In genomic region chr1:24944318-24944717, GRCh38 we compare ENCODE assay signal across 29 cellular contexts. TPM values are rescaled to one million over a fixed set of nuclear protein-coding genes. Genes with fewer than 3 reads are reported as not detected.
DNase-seq lines count a peak whose midpoint lies in the region; ATAC-seq and TF ChIP-seq lines count a peak whose summit lies in the region.
"Had no signal": no experiment of that assay in that cellular context is flagged by ENCODE, and none has a peak within 500 bp of the region (broad histone marks: within the 10 kb centered on the region; RNA-seq: fewer than 3 reads in every experiment).

No MANE protein-coding gene starts in this region.

- DNase-seq in activated T-cell treated with anti-CD3 and anti-CD28 coated beads, Interleukin-2, amount 50 U/mL, for 24 hours, result no peak
- DNase-seq in activated T-cell treated with anti-CD3 and anti-CD28 coated beads, Interleukin-2, amount 50 U/mL, for 4 hours, result no peak
- DNase-seq in CD8-positive, alpha-beta memory T cell, result no peak
- DNase-seq in activated naive CD8-positive, alpha-beta T cell treated with anti-CD3 and anti-CD28 coated beads, Interleukin-2, amount 50 U/mL, for 24 hours, result no peak
- DNase-seq in neuronal stem cell (ENCODE audit: low spot score), result no peak
- no peak for DNase-seq in NCI-H1930 (lab: John Stamatoyannopoulos, UW)
- DNase-seq in omental fat pad (ENCODE audit: low spot score), result no peak
- no peak for DNase-seq in NOMO-1 treated with DMSO at 0.1 percent for 48 hours (lab: John Stamatoyannopoulos, UW; ENCODE audit: unreplicated experiment)
- DNase-seq: activated CD4-positive, alpha-beta T cell treated with anti-CD3 and anti-CD28 coated beads for 1 hour; activated naive CD4-positive, alpha-beta T cell treated with anti-CD3 and anti-CD28 coated beads for 36 hours; aorta; DMS153; effector CD8-positive, alpha-beta T cell; immature natural killer cell; KG1; left colon; mucosa of descending colon; NCI-H1105 treated with DMSO at 0.1 percent for 48 hours; NCI-H2029; NCI-H510A treated with DMSO at 0.1 percent for 48 hours; spleen; stimulated activated CD4-positive, alpha-beta T cell treated with anti-CD3 and anti-CD28 coated beads, Interleukin-2, amount 100 ng/mL, for 24 hours; T-helper 17 cell; transverse colon had no signal

- H3K27ac ChIP-seq in CD8-positive, alpha-beta memory T cell (ENCODE audit: low read depth, low read length), result no peak overlapping the region
- H3K27ac ChIP-seq in neuronal stem cell (replicated peaks; ENCODE audit: low read length), result no peak overlapping the region
- H3K27ac ChIP-seq: neural progenitor cell, right atrium auricular region, spleen, transverse colon had no signal

- H3K79me1 ChIP-seq in neuronal stem cell (ENCODE audit: low read depth, low read length), result no peaks in the 10 kb centered on the region

- H3K4me1 ChIP-seq in CD8-positive, alpha-beta memory T cell (ENCODE audit: insufficient read depth, low read length), result no peaks in the 10 kb centered on the region
- H3K4me1 ChIP-seq in neuronal stem cell (ENCODE audit: control insufficient read depth in 2 of 2, insufficient read depth in 1 of 2, low read depth in 1 of 2, low read length in 2 of 2), result peaks cover 0 to 4% of the 10 kb centered on the region in 2 donors
- H3K4me1 ChIP-seq: neural progenitor cell, right atrium auricular region, transverse colon had no signal

- TF ChIP-seq CTCF in omental fat pad (IDR thresholded peaks at IDR 0.05), result no peak

- no peak overlapping the region for H3K4ac ChIP-seq in neuronal stem cell (ENCODE audit: low read length)

- H3K4me3 ChIP-seq in CD8-positive, alpha-beta memory T cell (ENCODE audit: low read length), result no peak overlapping the region
- no peak overlapping the region for H3K4me3 ChIP-seq in neuronal stem cell (ENCODE audit: low read length in 2 of 2)
- H3K4me3 ChIP-seq: mucosa of descending colon, neural progenitor cell, right atrium auricular region, spleen, transverse colon had no signal

- no peak overlapping the region for H3K23ac ChIP-seq in neuronal stem cell (ENCODE audit: low read depth, low read length, poor library complexity)

- no peak overlapping the region for H3K4me3 Mint-ChIP-seq in activated T-cell treated with anti-CD3 and anti-CD28 coated beads, Interleukin-2, amount 50 U/mL, for 24 hours
- no peak overlapping the region for H3K4me3 Mint-ChIP-seq in activated T-cell treated with anti-CD3 and anti-CD28 coated beads, Interleukin-2, amount 50 U/mL, for 4 hours
- H3K4me3 Mint-ChIP-seq in CD8-positive, alpha-beta memory T cell, result no peak overlapping the region
- H3K4me3 Mint-ChIP-seq in activated naive CD8-positive, alpha-beta T cell treated with anti-CD3 and anti-CD28 coated beads, Interleukin-2, amount 50 U/mL, for 24 hours, result no peak overlapping the region
- H3K4me3 Mint-ChIP-seq: activated naive CD4-positive, alpha-beta T cell treated with anti-CD3 and anti-CD28 coated beads for 36 hours; immature natural killer cell; neural progenitor cell; T-helper 17 cell had no signal

- H3K9ac ChIP-seq in neuronal stem cell (ENCODE audit: low read depth, low read length, poor library complexity), result peak overlapping the region; percentile 24
- H3K9ac ChIP-seq: neural progenitor cell had no signal

- no peaks in the 10 kb centered on the region for H3K36me3 ChIP-seq in CD8-positive, alpha-beta memory T cell (ENCODE audit: insufficient read depth, low read length)
- H3K36me3 ChIP-seq in neuronal stem cell (replicated peaks in 1 of 2; ENCODE audit: control insufficient read depth in 2 of 2, insufficient read depth in 2 of 2, low read length in 2 of 2), result no peaks in the 10 kb centered on the region
- H3K36me3 ChIP-seq: neural progenitor cell, right atrium auricular region, spleen, transverse colon had no signal

- no peaks in the 10 kb centered on the region for H3K9me3 Mint-ChIP-seq in activated T-cell treated with anti-CD3 and anti-CD28 coated beads, Interleukin-2, amount 50 U/mL, for 24 hours
- H3K9me3 Mint-ChIP-seq in activated T-cell treated with anti-CD3 and anti-CD28 coated beads, Interleukin-2, amount 50 U/mL, for 4 hours, result no peaks in the 10 kb centered on the region
- H3K9me3 Mint-ChIP-seq in CD8-positive, alpha-beta memory T cell, result no peaks in the 10 kb centered on the region
- no peaks in the 10 kb centered on the region for H3K9me3 Mint-ChIP-seq in activated naive CD8-positive, alpha-beta T cell treated with anti-CD3 and anti-CD28 coated beads, Interleukin-2, amount 50 U/mL, for 24 hours
- H3K9me3 Mint-ChIP-seq: activated naive CD4-positive, alpha-beta T cell treated with anti-CD3 and anti-CD28 coated beads for 36 hours; immature natural killer cell; neural progenitor cell had no signal

- no peaks in the 10 kb centered on the region for H3K9me3 ChIP-seq in CD8-positive, alpha-beta memory T cell (ENCODE audit: low read length)
- H3K9me3 ChIP-seq in neuronal stem cell (replicated peaks in 1 of 2; ENCODE audit: control insufficient read depth in 2 of 2, insufficient read depth in 1 of 2, low read depth in 1 of 2, low read length in 2 of 2), result no peaks in the 10 kb centered on the region
- H3K9me3 ChIP-seq: mucosa of descending colon, right atrium auricular region, spleen, transverse colon had no signal

- H2BK120ac ChIP-seq in neuronal stem cell (ENCODE audit: low read depth, low read length), result no peak overlapping the region

- CTCF ChIA-PET in CD8-positive, alpha-beta memory T cell (lab: Charles Lee), result interaction anchor here (1.4 to 1.6 kb wide), 2 partner anchors 14 to 93 kb away, joined by 3 to 4 read pairs; no protein-coding TSS in a partner anchor

- no CpG with 5 or more reads among the region's 3 CpGs for WGBS in neuronal stem cell (ENCODE audit: extremely low coverage in 2 of 2, insufficient read length in 2 of 2, insufficient replicate concordance in 1 of 2), 2 donors

- H3K36me3 Mint-ChIP-seq in activated T-cell treated with anti-CD3 and anti-CD28 coated beads, Interleukin-2, amount 50 U/mL, for 24 hours (ENCODE audit: low read depth), result peaks cover 94% of the 10 kb centered on the region
- no peaks in the 10 kb centered on the region for H3K36me3 Mint-ChIP-seq in activated T-cell treated with anti-CD3 and anti-CD28 coated beads, Interleukin-2, amount 50 U/mL, for 4 hours (ENCODE audit: insufficient read depth)
- peaks cover 0 to 27% (median 1%) of the 10 kb centered on the region in 3 donors for H3K36me3 Mint-ChIP-seq in CD8-positive, alpha-beta memory T cell
- H3K36me3 Mint-ChIP-seq in activated naive CD8-positive, alpha-beta T cell treated with anti-CD3 and anti-CD28 coated beads, Interleukin-2, amount 50 U/mL, for 24 hours (ENCODE audit: low read depth), result peaks cover 67% of the 10 kb centered on the region
- H3K36me3 Mint-ChIP-seq: neural progenitor cell had no signal

- H4K91ac ChIP-seq in neuronal stem cell (ENCODE audit: low read depth, low read length, poor library complexity), result no peak overlapping the region

- H2BK12ac ChIP-seq in neuronal stem cell (ENCODE audit: low read length), result no peak overlapping the region

- no peak overlapping the region for H2BK5ac ChIP-seq in neuronal stem cell (ENCODE audit: low read length)

- no peak overlapping the region for H4K8ac ChIP-seq in neuronal stem cell (ENCODE audit: low read depth, low read length)

- no peak overlapping the region for H3K14ac ChIP-seq in neuronal stem cell (ENCODE audit: low read length)

- H3K27me3 ChIP-seq in CD8-positive, alpha-beta memory T cell (ENCODE audit: insufficient read depth, low read length, poor library complexity, severe bottlenecking), result no peaks in the 10 kb centered on the region
- H3K27me3 ChIP-seq in neuronal stem cell (ENCODE audit: control insufficient read depth in 3 of 3, insufficient read depth in 3 of 3, low read depth in 1 of 3, low read length in 3 of 3), result peaks cover 0 to 45% (median 0%) of the 10 kb centered on the region in 3 experiments
- H3K27me3 ChIP-seq: neural progenitor cell, right atrium auricular region, spleen had no signal

- H3K27me3 Mint-ChIP-seq in activated T-cell treated with anti-CD3 and anti-CD28 coated beads, Interleukin-2, amount 50 U/mL, for 24 hours, result no peaks in the 10 kb centered on the region
- H3K27me3 Mint-ChIP-seq in activated T-cell treated with anti-CD3 and anti-CD28 coated beads, Interleukin-2, amount 50 U/mL, for 4 hours (ENCODE audit: low read depth), result no peaks in the 10 kb centered on the region
- H3K27me3 Mint-ChIP-seq in CD8-positive, alpha-beta memory T cell, result no peaks in the 10 kb centered on the region
- H3K27me3 Mint-ChIP-seq in activated naive CD8-positive, alpha-beta T cell treated with anti-CD3 and anti-CD28 coated beads, Interleukin-2, amount 50 U/mL, for 24 hours, result no peaks in the 10 kb centered on the region
- H3K27me3 Mint-ChIP-seq: T-helper 17 cell had no signal

- H3K27ac Mint-ChIP-seq in activated T-cell treated with anti-CD3 and anti-CD28 coated beads, Interleukin-2, amount 50 U/mL, for 24 hours, result peak overlapping the region; percentile 79
- peak overlapping the region in 7 of 8 donors; percentile 34 to 77 (median 45) for H3K27ac Mint-ChIP-seq in CD8-positive, alpha-beta memory T cell
- peak overlapping the region; percentile 74 for H3K27ac Mint-ChIP-seq in activated naive CD8-positive, alpha-beta T cell treated with anti-CD3 and anti-CD28 coated beads, Interleukin-2, amount 50 U/mL, for 24 hours
- H3K27ac Mint-ChIP-seq: activated naive CD4-positive, alpha-beta T cell treated with anti-CD3 and anti-CD28 coated beads for 36 hours; immature natural killer cell; neural progenitor cell; T-helper 17 cell had no signal

- no peak overlapping the region for H3K18ac ChIP-seq in neuronal stem cell (ENCODE audit: low read length)

- peaks cover 67% of the 10 kb centered on the region for H3K4me1 Mint-ChIP-seq in activated T-cell treated with anti-CD3 and anti-CD28 coated beads, Interleukin-2, amount 50 U/mL, for 24 hours (ENCODE audit: low read depth)
- H3K4me1 Mint-ChIP-seq in activated T-cell treated with anti-CD3 and anti-CD28 coated beads, Interleukin-2, amount 50 U/mL, for 4 hours (ENCODE audit: low read depth), result peaks cover 12% of the 10 kb centered on the region
- peaks cover 23 to 80% (median 46%) of the 10 kb centered on the region in 3 donors for H3K4me1 Mint-ChIP-seq in CD8-positive, alpha-beta memory T cell
- H3K4me1 Mint-ChIP-seq in activated naive CD8-positive, alpha-beta T cell treated with anti-CD3 and anti-CD28 coated beads, Interleukin-2, amount 50 U/mL, for 24 hours, result peaks cover 67% of the 10 kb centered on the region
- H3K4me1 Mint-ChIP-seq: immature natural killer cell had no signal

- H2AK5ac ChIP-seq in neuronal stem cell (ENCODE audit: low read depth, low read length), result no peak overlapping the region

- POLR2A ChIA-PET in CD8-positive, alpha-beta memory T cell (lab: Charles Lee), result no interaction called here

- H3K4me2 ChIP-seq in neuronal stem cell (ENCODE audit: insufficient read depth, low read length, poor library complexity, severe bottlenecking), result no peak overlapping the region
- H3K4me2 ChIP-seq: neural progenitor cell had no signal

- ATAC-seq in activated T-cell treated with anti-CD3 and anti-CD28 coated beads, Interleukin-2, amount 50 U/mL, for 4 hours, result no peak
- ATAC-seq in activated naive CD8-positive, alpha-beta T cell treated with anti-CD3 and anti-CD28 coated beads, Interleukin-2, amount 50 U/mL, for 24 hours, result no peak
- no peak for ATAC-seq in omental fat pad (ENCODE audit: low FRiP score)
- ATAC-seq: left colon, mucosa of descending colon, T-helper 17 cell had no signal

- H2AFZ ChIP-seq in neuronal stem cell (ENCODE audit: low read length), result no peak overlapping the region
- H2AFZ ChIP-seq: neural progenitor cell had no signal

- no peak overlapping the region for H2BK15ac ChIP-seq in neuronal stem cell (ENCODE audit: low read length)

RNA-seq across cellular contexts. Expression of gene RUNX3, which starts 14.2 kb away (rescaled TPM):
- total RNA-seq in activated T-cell treated with anti-CD3 and anti-CD28 coated beads, Interleukin-2, amount 50 U/mL, for 4 hours, result 100 to 1,000 TPM; 236 to 264 (median 258) TPM
- 100 to 1,000 TPM; 218 to 241 TPM for total RNA-seq in CD8-positive, alpha-beta memory T cell
- 107 TPM for polyA plus RNA-seq in CD8-positive, alpha-beta memory T cell
- polyA plus RNA-seq in neuronal stem cell (2013, experiment 1 of 2), result 0.15 TPM
- 0.25 TPM for polyA plus RNA-seq in neuronal stem cell (2013, experiment 2 of 2)
- total RNA-seq in omental fat pad, result 1 to 10 TPM; 1.6 to 6.7 (median 3.8) TPM
- total RNA-seq: epithelial cell of proximal tubule, lung microvascular endothelial cell, MCF 10A had no signal

Comparison
In these comparisons a context has a peak if more than half of its experiments do, and no peak if none do; other contexts are left out.
1. RNA of gene RUNX3, which starts 14.2 kb away (total RNA-seq): 236 to 264 TPM in activated T-cell treated with anti-CD3 and anti-CD28 coated beads, Interleukin-2, amount 50 U/mL, for 4 hours and 218 to 241 TPM in CD8-positive, alpha-beta memory T cell; 1.6 to 6.7 TPM in omental fat pad; every median in the first group is over 10 times any median in the second.
2. Peak in every context shown above with its lines, with median percentiles within 50 percentile points of each other: H3K27ac Mint-ChIP-seq.